ENCODE assay signal across 10 cellular contexts in genomic region chr20:17992847-17993508, GRCh38. TPM values are rescaled to one million over a fixed set of nuclear protein-coding genes. Genes with fewer than 3 reads are reported as not detected.
DNase-seq lines count a peak whose midpoint lies in the region; ATAC-seq and TF ChIP-seq lines count a peak whose summit lies in the region.
"Had no signal": no experiment of that assay in that cellular context is flagged by ENCODE, and none has a peak within 500 bp of the region (broad histone marks: within the 10 kb centered on the region; RNA-seq: fewer than 3 reads in every experiment).

No MANE protein-coding gene starts in this region.

- no peak overlapping the region for H3K4me3 ChIP-seq in RWPE2 (ENCODE audit: severe bottlenecking)

- peaks cover 6% of the 10 kb centered on the region for H3K36me3 Mint-ChIP-seq in T-cell

- no peak for TF ChIP-seq CTCF in RWPE2 (IDR thresholded peaks at IDR 0.05; ENCODE audit: poor library complexity, severe bottlenecking)

- POLR2A ChIA-PET in T-cell (lab: Charles Lee) = interaction anchor here in 1 of 2 donors (0.6 kb wide), 1 partner anchor 31 kb away, joined by 4 read pairs; no protein-coding TSS in a partner anchor

- ATAC-seq in RWPE2 (ENCODE audit: low read depth) (peak; percentile 82), T-cell (replicated peaks in 1 of 4) (no peak), left cardiac atrium (no peak)
- ATAC-seq: esophagus mucosa had no signal

- H3K27me3 Mint-ChIP-seq in T-cell = peaks cover 3 to 4% of the 10 kb centered on the region in 2 donors

- no peaks in the 10 kb centered on the region for H3K9me3 ChIP-seq in RWPE2 (ENCODE audit: severe bottlenecking)

- CTCF ChIA-PET in T-cell (lab: Charles Lee) = interaction anchor here (0.7 to 2.0 kb wide), 3 partner anchors 18 to 143 kb away, joined by 5 to 9 read pairs (median 8); no protein-coding TSS in a partner anchor

- intact Hi-C loops in left cardiac atrium (cut with DNase I) = loop anchor here in 1 of 2 donors (10.0 kb wide), 1 partner anchor 488 kb away; no protein-coding TSS in a partner anchor

- peak overlapping the region; percentile 17 for H3K27ac ChIP-seq in RWPE2 (ENCODE audit: poor library complexity, severe bottlenecking)

- H3K9me3 Mint-ChIP-seq in T-cell = no peaks in the 10 kb centered on the region
- H3K9me3 Mint-ChIP-seq: CD4-positive, CD25-positive, alpha-beta regulatory T cell had no signal

- H3K27me3 ChIP-seq in RWPE2 (ENCODE audit: insufficient read depth, poor library complexity, severe bottlenecking) = no peaks in the 10 kb centered on the region

- peaks cover 30% of the 10 kb centered on the region for H3K36me3 ChIP-seq in RWPE2 (ENCODE audit: low read depth)

- DNase-seq in Daoy (ENCODE audit: low read depth) (peak; percentile 24), NCI-H1092 (lab: John Stamatoyannopoulos, UW) (peak; percentile 8), RWPE2 (ENCODE audit: low spot score) (no peak), iris pigment epithelial cell (ENCODE audit: low read depth) (peak; percentile 57), T-cell (no peak), NCI-H187 (lab: John Stamatoyannopoulos, UW) (no peak), left cardiac atrium (no peak), GOT3 (lab: John Stamatoyannopoulos, UW) (no peak)

- H3K4me1 Mint-ChIP-seq in T-cell = peaks cover 15 to 33% (median 20%) of the 10 kb centered on the region in 3 donors

- H3K4me3 Mint-ChIP-seq in T-cell = no peak overlapping the region

- H3K27ac Mint-ChIP-seq in T-cell = peak overlapping the region in 1 of 2 donors; percentile 55

- H3K4me1 ChIP-seq in RWPE2 (ENCODE audit: insufficient read depth, poor library complexity, severe bottlenecking) = peaks cover 16% of the 10 kb centered on the region

RNA-seq across cellular contexts. Expression of gene MGME1, which starts 24.2 kb away (rescaled TPM):
- total RNA-seq in Daoy (2014; rRNA removed; shearing (Covaris generic)) = 8.3 and 12.1 TPM in 2 replicates
- 10 to 100 TPM in 3 of 5 donors, 1 to 10 TPM in 2; 7.3 to 15.0 (median 12.8) TPM for total RNA-seq in T-cell
- total RNA-seq in left cardiac atrium = 10 to 100 TPM in 1 of 2 donors, 1 to 10 TPM in 1; 9.0 to 11.1 TPM

RNA-seq across cellular contexts. Expression of gene SNX5, which starts 24.4 kb away (rescaled TPM):
- total RNA-seq in Daoy (2014; rRNA removed; shearing (Covaris generic)) = 129 and 152 TPM in 2 replicates
- total RNA-seq in T-cell (10 to 100 TPM; 53.6 to 68.9 (median 56.7) TPM), left cardiac atrium (10 to 100 TPM; 46.7 to 48.2 TPM)

Comparison
In these comparisons a context has a peak if more than half of its experiments do, and no peak if none do; other contexts are left out.
1. DNase-seq: peak in Daoy (single experiment), NCI-H1092 (single experiment) and iris pigment epithelial cell (single experiment); none in RWPE2 (single experiment), T-cell (0 of 34), NCI-H187 (0 of 2), left cardiac atrium (single experiment) and GOT3 (single experiment).